9 cellular contexts compared by ENCODE assay signal in the genomic region with DNA sequence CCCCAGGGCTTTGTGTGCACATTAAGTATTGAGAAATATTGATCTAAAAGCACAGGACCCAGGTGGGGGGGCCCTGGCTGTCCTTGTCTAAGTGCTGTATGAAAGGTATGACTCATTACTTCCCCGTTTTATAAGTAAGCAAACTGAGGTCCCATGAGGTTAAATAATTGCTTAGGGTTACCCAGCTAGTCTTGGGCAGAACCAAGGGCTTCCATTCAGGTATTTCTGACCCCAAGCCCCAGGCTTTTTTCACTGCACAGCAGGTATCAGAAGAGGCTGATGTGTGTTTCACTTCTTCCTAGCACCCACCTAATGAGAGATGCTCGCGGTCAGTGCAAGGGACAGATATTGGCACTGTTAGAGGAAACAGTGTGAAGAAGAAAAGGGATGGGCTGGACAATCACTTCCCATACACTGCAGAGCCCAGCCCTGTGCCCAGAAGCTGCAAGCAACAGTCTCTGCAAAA. TPM values are rescaled to one million over a fixed set of nuclear protein-coding genes. Genes with fewer than 3 reads are reported as not detected.
DNase-seq lines count a peak whose midpoint lies in the region; ATAC-seq and TF ChIP-seq lines count a peak whose summit lies in the region.
"Had no signal": no experiment of that assay in that cellular context is flagged by ENCODE, and none has a peak within 500 bp of the region (broad histone marks: within the 10 kb centered on the region; RNA-seq: fewer than 3 reads in every experiment).

No MANE protein-coding gene starts in this region.

- in situ Hi-C loops in mammary epithelial cell (cut with MboI; ENCODE audit: low sequenced_read_pairs in 2 of 2), result no loop called here

- TF ChIP-seq CTCF in MCF 10A (IDR thresholded peaks at IDR 0.05; ENCODE audit: unreplicated experiment) (no peak), mammary epithelial cell (conservative IDR thresholded peaks at IDR 0.05 in 1 of 2, IDR thresholded peaks at IDR 0.05 in 1 of 2; ENCODE audit: extremely low read depth in 1 of 2, insufficient read depth in 1 of 2, low read depth in 1 of 2, low read length in 2 of 2) (no peak), mucosa of descending colon (IDR thresholded peaks at IDR 0.05) (no peak)

- peaks cover 17% of the 10 kb centered on the region for H3K4me1 Mint-ChIP-seq in MCF 10A (ENCODE audit: insufficient read depth, unreplicated experiment)

- H3K79me2 ChIP-seq in mammary epithelial cell (ENCODE audit: insufficient read depth, low read length), result no peaks in the 10 kb centered on the region

- peak; percentile 38 for ATAC-seq in HG03565 (IDR thresholded peaks at IDR 0.05; ENCODE audit: unreplicated experiment)
- peak; percentile 9 for ATAC-seq in mucosa of descending colon

- POLR2A ChIA-PET in MCF 10A (lab: Yijun Ruan, JAX), result no interaction called here

- H3K36me3 ChIP-seq in mammary epithelial cell (ENCODE audit: insufficient read depth, low read length), result no peaks in the 10 kb centered on the region
- H3K36me3 ChIP-seq in mucosa of descending colon (ENCODE audit: low read depth), result no peaks in the 10 kb centered on the region

- no peak overlapping the region for H3K27ac ChIP-seq in mammary epithelial cell (ENCODE audit: insufficient read depth, low read depth, low read length)

- H3K9me3 Mint-ChIP-seq in MCF 10A (ENCODE audit: unreplicated experiment), result no peaks in the 10 kb centered on the region

- H3K9ac ChIP-seq in mammary epithelial cell (ENCODE audit: insufficient read depth, low read length), result no peak overlapping the region

- H3K27me3 ChIP-seq in mammary epithelial cell (ENCODE audit: insufficient read depth, low read length), result no peaks in the 10 kb centered on the region

- dilution Hi-C loops in mammary epithelial cell (cut with HindIII; ENCODE audit: low sequenced_read_pairs), result no loop called here

- H3K27ac Mint-ChIP-seq in MCF 10A (ENCODE audit: low read depth, unreplicated experiment), result no peak overlapping the region

- intact Hi-C loops in MCF 10A (cut with micrococcal nuclease) (no loop called here), mammary epithelial cell (cut with micrococcal nuclease) (no loop called here), mucosa of descending colon (cut with DNase I, micrococcal nuclease) (no loop called here)

- no TSS peak for BruUV-seq in MCF 10A (replicated peaks; lab: Mats Ljungman, UMichigan)
- BruUV-seq in mammary epithelial cell (replicated peaks; lab: Mats Ljungman, UMichigan), result no TSS peak

- H3K9me3 ChIP-seq in mammary epithelial cell (replicated peaks; ENCODE audit: insufficient read depth, low read length), result no peaks in the 10 kb centered on the region
- H3K9me3 ChIP-seq in mucosa of descending colon, result no peaks in the 10 kb centered on the region

- no peak overlapping the region for H3K4me3 Mint-ChIP-seq in MCF 10A (ENCODE audit: unreplicated experiment)

- DNase-seq in MCF 10A (ENCODE audit: unreplicated experiment) (peak; percentile 81), mammary epithelial cell (no peak), mucosa of descending colon (peak in 1 of 3 donors; percentile 39), kidney glomerular epithelial cell (lab: John Stamatoyannopoulos, UW) (no peak), C1 segment of cervical spinal cord (lab: John Stamatoyannopoulos, UW) (no peak), retina (no peak)
- DNase-seq in activated effector memory CD4-positive, alpha-beta T cell treated with anti-CD3 and anti-CD28 coated beads, Interleukin-2, amount 50 U/mL, for 16 hours, result peak; percentile 79

- H3K4me1 ChIP-seq in mammary epithelial cell (ENCODE audit: insufficient read depth, low read length) (peaks cover 8% of the 10 kb centered on the region), mucosa of descending colon (ENCODE audit: low read depth) (peaks cover 31% of the 10 kb centered on the region)

- CTCF ChIA-PET in MCF 10A (lab: Yijun Ruan, JAX), result interaction anchor here (1.0 kb wide), 1 partner anchor 39 kb away, joined by 3 read pairs; no protein-coding TSS in a partner anchor
- CTCF ChIA-PET in mammary epithelial cell (lab: Charles Lee; ENCODE audit: low non-redundant PET), result no interaction called here

- H3K4me3 ChIP-seq in mammary epithelial cell (replicated peaks in 1 of 3; ENCODE audit: insufficient read depth in 1 of 3, low read depth in 2 of 3, low read length in 3 of 3), result no peak overlapping the region
- no peak overlapping the region for H3K4me3 ChIP-seq in mucosa of descending colon

- H3K36me3 Mint-ChIP-seq in MCF 10A (ENCODE audit: insufficient read depth, unreplicated experiment), result no peaks in the 10 kb centered on the region

- H2AFZ ChIP-seq in mammary epithelial cell (ENCODE audit: low read depth, low read length), result no peak overlapping the region

- H3K27me3 Mint-ChIP-seq in MCF 10A (ENCODE audit: insufficient read depth, unreplicated experiment), result no peaks in the 10 kb centered on the region

- WGBS in mammary epithelial cell (ENCODE audit: low coverage, missing lambda C conversion rate), result 13% methylated on average over 1 of the region's 3 CpGs

- no peak overlapping the region for H3K4me2 ChIP-seq in mammary epithelial cell (ENCODE audit: insufficient read depth, low read depth, low read length)

- no peaks in the 10 kb centered on the region for H4K20me1 ChIP-seq in mammary epithelial cell (ENCODE audit: insufficient read depth, low read length)

RNA-seq across cellular contexts. Expression of a gene that starts 4.7 kb away (rescaled TPM):
- total RNA-seq in MCF 10A (2022) (11.8 and 12.6 TPM in 2 replicates), mammary epithelial cell (10 to 100 TPM; 21.1 to 32.0 TPM), mucosa of descending colon (10 to 100 TPM; 39.0 to 75.1 (median 63.6) TPM)
- polyA plus RNA-seq in mammary epithelial cell, result 7.7 TPM
- polyA minus RNA-seq in mammary epithelial cell, result 7.9 TPM
- total RNA-seq: myocyte had no signal

Comparison
In these comparisons a context has a peak if more than half of its experiments do, and no peak if none do; other contexts are left out.
1. DNase-seq: peak in MCF 10A (single experiment) and activated effector memory CD4-positive, alpha-beta T cell treated with anti-CD3 and anti-CD28 coated beads, Interleukin-2, amount 50 U/mL, for 16 hours (single experiment); none in mammary epithelial cell (single experiment), kidney glomerular epithelial cell (single experiment), C1 segment of cervical spinal cord (0 of 14) and retina (single experiment).